1 cellular context compared by ENCODE assay signal in the genomic region with DNA sequence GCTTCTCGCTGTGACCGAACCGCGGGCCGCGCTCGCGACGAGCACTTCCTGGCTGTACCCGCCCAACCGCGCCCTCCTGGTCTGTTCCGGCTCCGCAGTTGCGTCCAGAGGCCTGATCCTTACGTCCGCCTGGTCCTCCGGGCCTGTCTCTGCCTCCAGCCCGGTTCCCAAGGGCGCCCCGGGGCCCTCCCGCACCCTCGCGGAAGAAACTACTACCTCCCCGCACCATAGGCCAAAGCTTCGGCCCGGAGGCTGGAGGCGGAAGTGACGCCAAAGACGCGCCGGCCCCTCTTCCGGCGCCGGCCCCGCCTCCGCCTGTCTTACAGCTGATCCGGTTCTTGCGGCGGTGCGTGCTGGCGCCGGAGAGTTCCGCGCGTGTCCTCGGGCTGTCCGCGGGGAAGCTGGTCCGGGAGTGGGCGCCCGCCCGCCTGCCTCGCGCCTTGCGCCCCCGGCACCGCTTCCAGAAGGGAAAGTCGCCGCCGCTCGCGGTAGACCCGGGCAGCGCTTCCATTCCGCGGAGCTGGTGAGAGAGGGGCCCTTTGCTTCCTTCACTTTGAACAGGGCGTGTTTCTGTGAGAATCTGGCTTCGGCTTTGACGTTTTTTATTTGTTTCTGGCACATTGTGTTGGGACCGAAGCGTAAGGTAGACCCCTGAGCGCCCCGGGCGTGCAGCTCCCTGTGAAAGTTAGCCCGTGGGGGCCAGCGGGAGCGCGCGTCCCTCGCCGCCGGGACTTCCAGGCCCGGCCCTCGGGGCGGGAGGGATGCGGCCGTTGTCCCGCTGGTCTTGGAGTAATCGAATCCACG.
A peak's percentile ranks its signal among the peaks of the same experiment; 100 is the strongest.
TF ChIP-seq lines count a peak whose summit lies in the region.

ZNF778 (plus strand) TSS at position 316 of the 804 bp plus-strand sequence. CDS start 3,425 bp downstream, outside the sequence.

TF ChIP-seq in HCT116, 20 proteins besides CTCF, POLR2A, EP300 and RAD21 (continued from another document):
- TF ChIP-seq POLR2AphosphoS5 (IDR thresholded peaks at IDR 0.05; ENCODE audit: low read depth, low read length) (peak; percentile 96), ZNF274 (IDR thresholded peaks at IDR 0.05; ENCODE audit: low read depth, low read length) (no peak), CEBPB (IDR thresholded peaks at IDR 0.05; ENCODE audit: low read depth) (no peak), SP1 (IDR thresholded peaks at IDR 0.05; ENCODE audit: low read depth) (peak; percentile 71), EZH2phosphoT487 (IDR thresholded peaks at IDR 0.05; ENCODE audit: borderline replicate concordance) (no peak), TCF7L2 (IDR thresholded peaks at IDR 0.05; ENCODE audit: borderline replicate concordance, extremely low read depth, insufficient read depth, insufficient read length) (peak; percentile 23), YY1 (IDR thresholded peaks at IDR 0.05; ENCODE audit: extremely low read depth, insufficient replicate concordance, low read depth, low read length) (peak; percentile 78)
- TF ChIP-seq, protein P1, sequence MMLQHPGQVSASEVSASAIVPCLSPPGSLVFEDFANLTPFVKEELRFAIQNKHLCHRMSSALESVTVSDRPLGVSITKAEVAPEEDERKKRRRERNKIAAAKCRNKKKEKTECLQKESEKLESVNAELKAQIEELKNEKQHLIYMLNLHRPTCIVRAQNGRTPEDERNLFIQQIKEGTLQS (IDR thresholded peaks at IDR 0.05): no peak
